In genomic region chr10:3096149-3096548, GRCh38 we compare ENCODE assay signal across 8 cellular contexts. TPM values are rescaled to one million over a fixed set of nuclear protein-coding genes. Genes with fewer than 3 reads are reported as not detected.
DNase-seq lines count a peak whose midpoint lies in the region; ATAC-seq and TF ChIP-seq lines count a peak whose summit lies in the region.

No MANE protein-coding gene starts in this region.

- peaks cover 52% of the 10 kb centered on the region for H3K36me3 Mint-ChIP-seq in activated CD8-positive, alpha-beta memory T cell treated with anti-CD3 and anti-CD28 coated beads, Interleukin-2, amount 10 ng/mL, durations not matched to agents 7 days and 5 days
- peaks cover 73% of the 10 kb centered on the region for H3K36me3 Mint-ChIP-seq in activated T-helper 2 cell treated with anti-CD3 and anti-CD28 coated beads, Interferon-gamma antibody, Interleukin-2, Interleukin-4, amounts not matched to agents 10 μg/mL and 5 μg/mL and 100 μg/mL, durations not matched to agents 14 hours and 24 hours and 36 hours (ENCODE audit: low read depth)
- peaks cover 10 to 16% (median 11%) of the 10 kb centered on the region in 3 donors for H3K36me3 Mint-ChIP-seq in immature natural killer cell

- H3K27me3 ChIP-seq in thyroid gland: no peaks in the 10 kb centered on the region

- ATAC-seq in activated CD8-positive, alpha-beta memory T cell treated with anti-CD3 and anti-CD28 coated beads, Interleukin-2, amount 10 ng/mL, durations not matched to agents 7 days and 5 days: no peak
- ATAC-seq in GM19328 (IDR thresholded peaks at IDR 0.05; ENCODE audit: unreplicated experiment) (no peak), HG03175 (IDR thresholded peaks at IDR 0.05; ENCODE audit: unreplicated experiment) (no peak)

- TF ChIP-seq CTCF in thyroid gland (IDR thresholded peaks at IDR 0.05): no peak

- no peaks in the 10 kb centered on the region for H3K36me3 ChIP-seq in thyroid gland

- peak overlapping the region in 2 of 3 donors; percentile 61 to 66 for H3K27ac ChIP-seq in thyroid gland

- H3K4me1 ChIP-seq in thyroid gland: peaks cover 8 to 30% of the 10 kb centered on the region in 2 donors

- no peaks in the 10 kb centered on the region for H3K27me3 Mint-ChIP-seq in activated CD8-positive, alpha-beta memory T cell treated with anti-CD3 and anti-CD28 coated beads, Interleukin-2, amount 10 ng/mL, durations not matched to agents 7 days and 5 days
- no peaks in the 10 kb centered on the region for H3K27me3 Mint-ChIP-seq in activated T-helper 2 cell treated with anti-CD3 and anti-CD28 coated beads, Interferon-gamma antibody, Interleukin-2, Interleukin-4, amounts not matched to agents 10 μg/mL and 5 μg/mL and 100 μg/mL, durations not matched to agents 14 hours and 24 hours and 36 hours (ENCODE audit: low read depth)
- peaks cover 0 to 6% (median 2%) of the 10 kb centered on the region in 3 donors for H3K27me3 Mint-ChIP-seq in immature natural killer cell (ENCODE audit: low read depth in 3 of 3)

- 83 to 84% methylated on average over 15 to 16 of the region's 16 CpGs for WGBS in thyroid gland, 2 donors

- H3K4me3 ChIP-seq in thyroid gland (replicated peaks in 1 of 3): no peak overlapping the region

- no peak for DNase-seq in activated CD8-positive, alpha-beta memory T cell treated with anti-CD3 and anti-CD28 coated beads, Interleukin-2, amount 10 ng/mL, durations not matched to agents 7 days and 5 days
- no peak for DNase-seq in activated CD8-positive, alpha-beta memory T cell treated with anti-CD3 and anti-CD28 coated beads, Interleukin-2, amount 50 U/mL, for 4 hours
- no peak for DNase-seq in activated T-helper 2 cell treated with anti-CD3 and anti-CD28 coated beads, Interferon-gamma antibody, Interleukin-2, Interleukin-4, amounts not matched to agents 10 μg/mL and 5 μg/mL and 100 μg/mL, durations not matched to agents 14 hours and 24 hours and 36 hours (ENCODE audit: low spot score)
- DNase-seq in immature natural killer cell (peak; percentile 23 to 39 (median 37)), thyroid gland (no peak), DMS53 treated with DMSO at 0.1 percent for 48 hours (lab: John Stamatoyannopoulos, UW; ENCODE audit: unreplicated experiment) (no peak)

- CTCF ChIA-PET in activated CD8-positive, alpha-beta memory T cell treated with anti-CD3 and anti-CD28 coated beads, Interleukin-2, amount 10 ng/mL, durations not matched to agents 7 days and 5 days (lab: Charles Lee): no interaction called here

- H3K4me1 Mint-ChIP-seq in activated CD8-positive, alpha-beta memory T cell treated with anti-CD3 and anti-CD28 coated beads, Interleukin-2, amount 10 ng/mL, durations not matched to agents 7 days and 5 days: peaks cover 58% of the 10 kb centered on the region
- peaks cover 53% of the 10 kb centered on the region for H3K4me1 Mint-ChIP-seq in activated T-helper 2 cell treated with anti-CD3 and anti-CD28 coated beads, Interferon-gamma antibody, Interleukin-2, Interleukin-4, amounts not matched to agents 10 μg/mL and 5 μg/mL and 100 μg/mL, durations not matched to agents 14 hours and 24 hours and 36 hours (ENCODE audit: low read depth)
- H3K4me1 Mint-ChIP-seq in immature natural killer cell: peaks cover 51 to 53% of the 10 kb centered on the region in 2 donors

- no peaks in the 10 kb centered on the region for H3K9me3 ChIP-seq in thyroid gland

- intact Hi-C loops in activated T-helper 2 cell treated with anti-CD3 and anti-CD28 coated beads, Interferon-gamma antibody, Interleukin-2, Interleukin-4, amounts not matched to agents 10 μg/mL and 5 μg/mL and 100 μg/mL, durations not matched to agents 14 hours and 24 hours and 36 hours (cut with micrococcal nuclease): loop anchor here (10.0 kb wide), 2 partner anchors 151 to 659 kb away; no protein-coding TSS in a partner anchor
- intact Hi-C loops in thyroid gland (cut with DNase I): no loop called here

- H3K9me3 Mint-ChIP-seq in activated CD8-positive, alpha-beta memory T cell treated with anti-CD3 and anti-CD28 coated beads, Interleukin-2, amount 10 ng/mL, durations not matched to agents 7 days and 5 days (ENCODE audit: low read depth): no peaks in the 10 kb centered on the region
- no peaks in the 10 kb centered on the region for H3K9me3 Mint-ChIP-seq in activated T-helper 2 cell treated with anti-CD3 and anti-CD28 coated beads, Interferon-gamma antibody, Interleukin-2, Interleukin-4, amounts not matched to agents 10 μg/mL and 5 μg/mL and 100 μg/mL, durations not matched to agents 14 hours and 24 hours and 36 hours
- no peaks in the 10 kb centered on the region for H3K9me3 Mint-ChIP-seq in immature natural killer cell

- no peak for TF ChIP-seq POLR2A in thyroid gland (IDR thresholded peaks at IDR 0.05)

- H3K27ac Mint-ChIP-seq in activated CD8-positive, alpha-beta memory T cell treated with anti-CD3 and anti-CD28 coated beads, Interleukin-2, amount 10 ng/mL, durations not matched to agents 7 days and 5 days: peak overlapping the region; percentile 94
- H3K27ac Mint-ChIP-seq in activated T-helper 2 cell treated with anti-CD3 and anti-CD28 coated beads, Interferon-gamma antibody, Interleukin-2, Interleukin-4, amounts not matched to agents 10 μg/mL and 5 μg/mL and 100 μg/mL, durations not matched to agents 14 hours and 24 hours and 36 hours: peak overlapping the region; percentile 94
- peak overlapping the region; percentile 17 to 85 (median 81) for H3K27ac Mint-ChIP-seq in immature natural killer cell

- H3K4me3 Mint-ChIP-seq in activated CD8-positive, alpha-beta memory T cell treated with anti-CD3 and anti-CD28 coated beads, Interleukin-2, amount 10 ng/mL, durations not matched to agents 7 days and 5 days: peak overlapping the region; percentile 36
- H3K4me3 Mint-ChIP-seq in activated T-helper 2 cell treated with anti-CD3 and anti-CD28 coated beads, Interferon-gamma antibody, Interleukin-2, Interleukin-4, amounts not matched to agents 10 μg/mL and 5 μg/mL and 100 μg/mL, durations not matched to agents 14 hours and 24 hours and 36 hours (ENCODE audit: low read depth): peak overlapping the region; percentile 31
- peak overlapping the region; percentile 17 to 78 (median 70) for H3K4me3 Mint-ChIP-seq in immature natural killer cell

RNA-seq across cellular contexts. Expression of gene PFKP, which starts 28.8 kb away (rescaled TPM):
- total RNA-seq in activated CD8-positive, alpha-beta memory T cell treated with anti-CD3 and anti-CD28 coated beads, Interleukin-2, amount 10 ng/mL, durations not matched to agents 7 days and 5 days: 100 to 1,000 TPM; 230 to 262 TPM
- 250 and 255 TPM in 2 replicates for total RNA-seq in activated T-helper 2 cell treated with anti-CD3 and anti-CD28 coated beads, Interferon-gamma antibody, Interleukin-2, Interleukin-4, amounts not matched to agents 10 μg/mL and 5 μg/mL and 100 μg/mL, durations not matched to agents 14 hours and 24 hours and 36 hours
- polyA plus RNA-seq in immature natural killer cell: 10 to 100 TPM; 18.2 to 47.3 (median 30.0) TPM
- 100 to 1,000 TPM in 2 of 4 donors, 10 to 100 TPM in 2; 56.6 to 154 (median 115) TPM for total RNA-seq in thyroid gland

Comparison
In these comparisons a context has a peak if more than half of its experiments do, and no peak if none do; other contexts are left out.
1. DNase-seq: peak in immature natural killer cell (3 of 3); none in activated CD8-positive, alpha-beta memory T cell treated with anti-CD3 and anti-CD28 coated beads, Interleukin-2, amount 10 ng/mL, durations not matched to agents 7 days and 5 days (single experiment), activated CD8-positive, alpha-beta memory T cell treated with anti-CD3 and anti-CD28 coated beads, Interleukin-2, amount 50 U/mL, for 4 hours (single experiment), activated T-helper 2 cell treated with anti-CD3 and anti-CD28 coated beads, Interferon-gamma antibody, Interleukin-2, Interleukin-4, amounts not matched to agents 10 μg/mL and 5 μg/mL and 100 μg/mL, durations not matched to agents 14 hours and 24 hours and 36 hours (single experiment), thyroid gland (0 of 2) and DMS53 treated with DMSO at 0.1 percent for 48 hours (single experiment).
2. Peak in every context shown above with its lines, with median percentiles within 50 percentile points of each other: H3K27ac Mint-ChIP-seq and H3K4me3 Mint-ChIP-seq.